ENCODE assay signal across 1 cellular context in the genomic region with DNA sequence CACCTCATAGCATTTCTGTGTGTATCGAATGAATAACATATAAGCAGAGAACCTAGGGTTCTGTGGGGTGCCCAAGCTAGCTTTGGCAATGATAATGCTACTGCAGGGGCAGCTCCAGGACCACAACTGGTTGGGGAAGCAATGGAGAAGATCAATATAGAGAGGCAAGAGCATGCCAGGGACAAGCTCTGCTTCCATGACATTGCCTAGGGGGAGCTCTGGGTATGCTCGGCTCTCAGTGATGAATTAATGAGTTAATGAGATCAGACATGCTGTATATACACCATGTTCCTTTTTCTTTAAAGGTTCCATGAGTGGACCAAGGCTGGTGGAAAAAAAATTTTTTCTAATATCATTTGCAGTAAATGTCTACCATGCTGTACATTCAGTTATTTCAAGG.
TF ChIP-seq lines count a peak whose summit lies in the region.

No MANE protein-coding gene starts in this region.

TF ChIP-seq in H1, 55 proteins besides CTCF, POLR2A, EP300 and RAD21:
- no peak for TF ChIP-seq NANOG (IDR thresholded peaks at IDR 0.05; ENCODE audit: insufficient read depth, low read depth, low read length, poor library complexity, severe bottlenecking)
- no peak for TF ChIP-seq SP4 (IDR thresholded peaks at IDR 0.05; ENCODE audit: low read length)
- TF ChIP-seq GABPA (IDR thresholded peaks at IDR 0.05; ENCODE audit: borderline replicate concordance, insufficient read depth, low read length) = no peak
- no peak for TF ChIP-seq NRF1 (IDR thresholded peaks at IDR 0.05; ENCODE audit: low read depth, low read length)
- no peak for TF ChIP-seq SAP30 (IDR thresholded peaks at IDR 0.05; ENCODE audit: insufficient read depth, insufficient replicate concordance, low read length)
- TF ChIP-seq CHD1 (IDR thresholded peaks at IDR 0.05; ENCODE audit: low read depth, low read length) = no peak
- TF ChIP-seq CBX5 (IDR thresholded peaks at IDR 0.05; ENCODE audit: low read depth, low read length) = no peak
- TF ChIP-seq KDM4A (IDR thresholded peaks at IDR 0.05; ENCODE audit: low read depth, low read length, severe bottlenecking) = no peak
- no peak for TF ChIP-seq SIX5 (IDR thresholded peaks at IDR 0.05; ENCODE audit: low read depth, low read length)
- TF ChIP-seq TBP (IDR thresholded peaks at IDR 0.05; ENCODE audit: low read depth, low read length) = no peak
- no peak for TF ChIP-seq JUN (IDR thresholded peaks at IDR 0.05; ENCODE audit: low read depth, low read length)
- TF ChIP-seq HDAC2 (IDR thresholded peaks at IDR 0.05; ENCODE audit: borderline replicate concordance in 1 of 2, low read depth in 2 of 2, low read length in 2 of 2) = no peak
- TF ChIP-seq CREB1 (IDR thresholded peaks at IDR 0.05) = no peak
- no peak for TF ChIP-seq POLR2AphosphoS5 (IDR thresholded peaks at IDR 0.05; ENCODE audit: low read depth, low read length)
- TF ChIP-seq PHF8 (conservative IDR thresholded peaks at IDR 0.05; ENCODE audit: low read depth, low read length) = no peak
- TF ChIP-seq KDM1A (IDR thresholded peaks at IDR 0.05; ENCODE audit: borderline replicate concordance, low read length) = no peak
- TF ChIP-seq, protein P1, sequence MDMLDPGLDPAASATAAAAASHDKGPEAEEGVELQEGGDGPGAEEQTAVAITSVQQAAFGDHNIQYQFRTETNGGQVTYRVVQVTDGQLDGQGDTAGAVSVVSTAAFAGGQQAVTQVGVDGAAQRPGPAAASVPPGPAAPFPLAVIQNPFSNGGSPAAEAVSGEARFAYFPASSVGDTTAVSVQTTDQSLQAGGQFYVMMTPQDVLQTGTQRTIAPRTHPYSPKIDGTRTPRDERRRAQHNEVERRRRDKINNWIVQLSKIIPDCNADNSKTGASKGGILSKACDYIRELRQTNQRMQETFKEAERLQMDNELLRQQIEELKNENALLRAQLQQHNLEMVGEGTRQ (IDR thresholded peaks at IDR 0.05; ENCODE audit: low read length) = no peak
- TF ChIP-seq ZNF274 (IDR thresholded peaks at IDR 0.05; ENCODE audit: borderline replicate concordance, extremely low read depth, low read length) = no peak
- no peak for TF ChIP-seq YY1 (IDR thresholded peaks at IDR 0.05; ENCODE audit: low read depth, low read length)
- no peak for TF ChIP-seq KDM5A (IDR thresholded peaks at IDR 0.05; ENCODE audit: low read length)
